Comparison of ENCODE assay signal across 11 cellular contexts in the genomic region with DNA sequence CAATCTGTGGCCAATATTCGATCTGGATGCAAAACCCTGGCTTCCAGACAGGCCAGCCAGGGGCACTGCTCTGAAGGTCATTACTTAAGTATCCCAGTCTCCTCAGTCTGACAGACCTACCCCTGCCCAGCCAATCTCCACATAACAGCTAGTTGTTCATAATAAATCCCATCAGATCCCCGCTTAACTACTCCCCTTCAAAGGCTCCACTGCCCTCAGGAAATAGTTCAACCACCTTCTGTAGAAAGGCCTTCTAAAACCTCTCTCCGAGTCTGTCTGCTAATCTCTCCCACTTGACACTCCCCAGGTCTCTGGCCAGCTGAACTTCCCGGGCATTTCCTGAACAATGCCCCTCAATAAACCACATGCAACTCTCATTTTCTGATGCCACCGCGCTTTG. TPM values are rescaled to one million over a fixed set of nuclear protein-coding genes. Genes with fewer than 3 reads are reported as not detected.
A peak's percentile ranks its signal among the peaks of the same experiment; 100 is the strongest.
DNase-seq lines count a peak whose midpoint lies in the region; ATAC-seq, FAIRE-seq and TF ChIP-seq lines count a peak whose summit lies in the region.
"Had no signal": no experiment of that assay in that cellular context is flagged by ENCODE, and none has a peak within 500 bp of the region (broad histone marks: within the 10 kb centered on the region; RNA-seq: fewer than 3 reads in every experiment).

No MANE protein-coding gene starts in this region.

- H3K9me1 ChIP-seq in endothelial cell of umbilical vein (replicated peaks; ENCODE audit: control insufficient read depth, extremely low read depth, insufficient read depth, low read length): no peaks in the 10 kb centered on the region

- dilution Hi-C loops in endothelial cell of umbilical vein (cut with MboI; ENCODE audit: extremely low pct_ligation_motif_present, low sequenced_read_pairs): no loop called here

- BruUV-seq in Panc1 (replicated peaks; lab: Mats Ljungman, UMichigan) (no TSS peak), endothelial cell of umbilical vein (replicated peaks; lab: Mats Ljungman, UMichigan) (no TSS peak)

- H3K4me3 ChIP-seq in cardiac muscle cell (no peak overlapping the region), Panc1 (ENCODE audit: low read depth in 2 of 2, low read length in 2 of 2) (peak overlapping the region in 1 of 2 experiments; percentile 46; a peak in 3 of 4 replicates), endothelial cell of umbilical vein (replicated peaks in 1 of 3; ENCODE audit: insufficient read depth in 1 of 3, low read depth in 1 of 3, low read length in 3 of 3) (peak overlapping the region in 1 of 3 experiments; percentile 22)

- CTCF ChIA-PET in Panc1 (lab: Charles Lee) (interaction anchor here (0.6 kb wide), 1 partner anchor 11 kb away, joined by 3 read pairs; no protein-coding TSS in a partner anchor), endothelial cell of umbilical vein (lab: Charles Lee) (interaction anchor here (0.6 to 2.7 kb wide), 3 partner anchors 11 to 31 kb away, joined by 3 to 23 read pairs (median 3); no protein-coding TSS in a partner anchor)

- peak overlapping the region; percentile 75 for H3K4me2 ChIP-seq in endothelial cell of umbilical vein (ENCODE audit: insufficient read depth, low read length)

- H3K4me1 Mint-ChIP-seq in type B pancreatic cell (ENCODE audit: unreplicated experiment): peaks cover 30% of the 10 kb centered on the region

- peak overlapping the region; percentile 25 for H3K4me3 Mint-ChIP-seq in type B pancreatic cell

- POLR2A ChIA-PET in Panc1 (lab: Charles Lee) (no interaction called here), endothelial cell of umbilical vein (lab: Charles Lee) (interaction anchor here (0.5 kb wide), 1 partner anchor 36 kb away, joined by 3 read pairs; no protein-coding TSS in a partner anchor)

- H3K36me3 ChIP-seq in cardiac muscle cell (peaks cover 1% of the 10 kb centered on the region), Panc1 (ENCODE audit: control insufficient read depth, insufficient read depth, low read length) (peaks cover 5% of the 10 kb centered on the region), endothelial cell of umbilical vein (ENCODE audit: control insufficient read depth in 2 of 2, extremely low read depth in 1 of 2, insufficient read depth in 2 of 2, low read length in 2 of 2) (peaks cover 0 to 4% of the 10 kb centered on the region in 2 experiments)

- no peak for TF ChIP-seq CTCF in cardiac muscle cell (IDR thresholded peaks at IDR 0.05; ENCODE audit: low read depth, low read length)
- no peak for TF ChIP-seq CTCF in Panc1 (IDR thresholded peaks at IDR 0.05)
- TF ChIP-seq CTCF in endothelial cell of umbilical vein (IDR thresholded peaks at IDR 0.05; ENCODE audit: extremely low read depth in 1 of 2, insufficient read depth in 1 of 2, low read depth in 1 of 2, low read length in 2 of 2): no peak
- TF ChIP-seq CTCF in type B pancreatic cell (conservative IDR thresholded peaks at IDR 0.05): no peak

- peak overlapping the region; percentile 59 for H3K27ac ChIP-seq in cardiac muscle cell
- peak overlapping the region; percentile 82 for H3K27ac ChIP-seq in Panc1 (ENCODE audit: low read length)
- H3K27ac ChIP-seq in endothelial cell of umbilical vein (ENCODE audit: insufficient read depth, low read depth, low read length): peak overlapping the region; percentile 30

- DNase-seq in cardiac muscle cell (ENCODE audit: low read depth in 1 of 2, low spot score in 1 of 2) (peak; percentile 27 to 61), left cardiac atrium (no peak), Panc1 (ENCODE audit: low read depth, low spot score) (no peak), endothelial cell of umbilical vein (ENCODE audit: low read depth, low spot score) (peak; percentile 56), type B pancreatic cell (ENCODE audit: extremely low spot score, unreplicated experiment) (no peak), NCI-H187 (lab: John Stamatoyannopoulos, UW) (no peak)
- DNase-seq: activated CD4-positive, alpha-beta T cell treated with anti-CD3 and anti-CD28 coated beads, Interleukin-2, amount 50 U/mL, for 4 hours; aorta had no signal

- TF ChIP-seq POLR2A in endothelial cell of umbilical vein (IDR thresholded peaks at IDR 0.05; ENCODE audit: low read depth, low read length): no peak

- H3K9me3 ChIP-seq in cardiac muscle cell (ENCODE audit: low read depth): no peaks in the 10 kb centered on the region
- no peaks in the 10 kb centered on the region for H3K9me3 ChIP-seq in Panc1 (ENCODE audit: control insufficient read depth, insufficient read depth, low read depth, low read length)
- H3K9me3 ChIP-seq in endothelial cell of umbilical vein (replicated peaks; ENCODE audit: control insufficient read depth, insufficient read depth, low read length): no peaks in the 10 kb centered on the region

- peak overlapping the region; percentile 39 for H3K9ac ChIP-seq in endothelial cell of umbilical vein (replicated peaks; ENCODE audit: extremely low read depth, insufficient read depth, low read length)

- peak; percentile 83 for FAIRE-seq in endothelial cell of umbilical vein (lab: Jason Lieb, UNC)

- no peaks in the 10 kb centered on the region for H3K9me3 Mint-ChIP-seq in type B pancreatic cell

- H3K27ac Mint-ChIP-seq in type B pancreatic cell: peak overlapping the region; percentile 88

- ATAC-seq in left cardiac atrium (no peak), Panc1 (peak; percentile 64), GM18502 (IDR thresholded peaks at IDR 0.05; ENCODE audit: poor library complexity, unreplicated experiment) (no peak), GM18907 (IDR thresholded peaks at IDR 0.05; ENCODE audit: unreplicated experiment) (no peak)
- ATAC-seq: left lobe of liver had no signal

- peaks cover 8% of the 10 kb centered on the region for H3K36me3 Mint-ChIP-seq in type B pancreatic cell

- intact Hi-C loops in left cardiac atrium (cut with DNase I) (no loop called here), Panc1 (cut with micrococcal nuclease; ENCODE audit: unreplicated experiment) (no loop called here), endothelial cell of umbilical vein (cut with micrococcal nuclease) (no loop called here)

- H3K4me1 ChIP-seq in cardiac muscle cell (ENCODE audit: low read depth) (peaks cover 15% of the 10 kb centered on the region), Panc1 (ENCODE audit: control insufficient read depth, insufficient read depth, low read length) (peaks cover 46% of the 10 kb centered on the region), endothelial cell of umbilical vein (ENCODE audit: control insufficient read depth, extremely low read depth, insufficient read depth, low read length) (peaks cover 26% of the 10 kb centered on the region)

- H4K20me1 ChIP-seq in endothelial cell of umbilical vein (replicated peaks; ENCODE audit: control insufficient read depth, extremely low read depth, insufficient read depth, low read length): no peaks in the 10 kb centered on the region

- peaks cover 97% of the 10 kb centered on the region for H3K79me2 ChIP-seq in endothelial cell of umbilical vein (ENCODE audit: control insufficient read depth, insufficient read depth, low read length)

- in situ Hi-C loops in Panc1 (cut with HindIII; ENCODE audit: low pct_unique_long_range_greater_than_20kb, low sequenced_read_pairs): no loop called here

- H2AFZ ChIP-seq in endothelial cell of umbilical vein (ENCODE audit: low read depth, low read length): peak overlapping the region; percentile 55

- H3K27me3 ChIP-seq in cardiac muscle cell (no peaks in the 10 kb centered on the region), Panc1 (ENCODE audit: control insufficient read depth, insufficient read depth, low read length) (no peaks in the 10 kb centered on the region), endothelial cell of umbilical vein (ENCODE audit: control insufficient read depth in 2 of 2, insufficient read depth in 2 of 2, low read length in 2 of 2) (no peaks in the 10 kb centered on the region)

- no peaks in the 10 kb centered on the region for H3K27me3 Mint-ChIP-seq in type B pancreatic cell

RNA-seq across cellular contexts. Expression of gene PRC1, which starts 6.1 kb away (rescaled TPM):
- total RNA-seq in cardiac muscle cell (25.5 and 209 TPM in 2 replicates), left cardiac atrium (1 to 10 TPM; 6.2 to 6.9 TPM), Panc1 (2021; ENCODE audit: unreplicated experiment) (228 TPM), endothelial cell of umbilical vein (171 and 185 TPM in 2 replicates), type B pancreatic cell (ENCODE audit: low replicate concordance) (54.6 and 101 TPM in 2 replicates)
- polyA plus RNA-seq in cardiac muscle cell (20.1 and 131 TPM in 2 replicates), endothelial cell of umbilical vein (270 and 280 TPM in 2 replicates)
- 134 TPM for polyA plus RNA-seq in Panc1 (2012; ENCODE audit: insufficient read length)
- polyA plus RNA-seq in endothelial cell of umbilical vein (2011; cell fraction: cytosol; rRNA removed): 182 and 231 TPM in 2 replicates
- 393 and 538 TPM in 2 replicates for polyA plus RNA-seq in endothelial cell of umbilical vein (2011; cell fraction: nucleus; rRNA removed)
- polyA plus RNA-seq in endothelial cell of umbilical vein (2012): 76.1 and 156 TPM in 2 replicates
- polyA minus RNA-seq in endothelial cell of umbilical vein: 235 and 275 TPM in 2 replicates
- 256 TPM for polyA minus RNA-seq in endothelial cell of umbilical vein (2011; cell fraction: cytosol; rRNA and poly(A)+ RNA removed)
- polyA minus RNA-seq in endothelial cell of umbilical vein (2011; cell fraction: nucleus; rRNA and poly(A)+ RNA removed): 92.1 and 129 TPM in 2 replicates

RNA-seq across cellular contexts. Expression of gene RCCD1, which starts 33.6 kb away (rescaled TPM):
- total RNA-seq in cardiac muscle cell (18.6 and 43.0 TPM in 2 replicates), left cardiac atrium (10 to 100 TPM in 1 of 2 donors, 1 to 10 TPM in 1; 8.4 to 10.6 TPM), Panc1 (2021; ENCODE audit: unreplicated experiment) (23.6 TPM), endothelial cell of umbilical vein (13.3 and 15.3 TPM in 2 replicates), type B pancreatic cell (ENCODE audit: low replicate concordance) (14.0 and 20.3 TPM in 2 replicates)
- polyA plus RNA-seq in cardiac muscle cell (32.8 and 50.6 TPM in 2 replicates), endothelial cell of umbilical vein (7.7 and 8.8 TPM in 2 replicates)
- polyA plus RNA-seq in Panc1 (2012; ENCODE audit: insufficient read length): 28.6 TPM
- 8.2 and 10.1 TPM in 2 replicates for polyA plus RNA-seq in endothelial cell of umbilical vein (2011; cell fraction: cytosol; rRNA removed)
- polyA plus RNA-seq in endothelial cell of umbilical vein (2011; cell fraction: nucleus; rRNA removed): 34.0 and 38.4 TPM in 2 replicates
- 8.9 and 9.4 TPM in 2 replicates for polyA plus RNA-seq in endothelial cell of umbilical vein (2012)
- 5.9 and 6.5 TPM in 2 replicates for polyA minus RNA-seq in endothelial cell of umbilical vein
- polyA minus RNA-seq in endothelial cell of umbilical vein (2011; cell fraction: cytosol; rRNA and poly(A)+ RNA removed): 19.8 TPM
- 4.4 and 6.0 TPM in 2 replicates for polyA minus RNA-seq in endothelial cell of umbilical vein (2011; cell fraction: nucleus; rRNA and poly(A)+ RNA removed)

RNA-seq across cellular contexts. Expression of gene VPS33B, which starts 34.1 kb away (rescaled TPM):
- total RNA-seq in cardiac muscle cell: 5.2 and 18.7 TPM in 2 replicates
- 13.3 and 17.2 TPM in 2 replicates for polyA plus RNA-seq in cardiac muscle cell
- 1 to 10 TPM; 8.7 to 8.8 TPM for total RNA-seq in left cardiac atrium
- total RNA-seq in Panc1 (2021; ENCODE audit: unreplicated experiment): 16.3 TPM
- polyA plus RNA-seq in Panc1 (2012; ENCODE audit: insufficient read length): 17.2 TPM
- total RNA-seq in endothelial cell of umbilical vein: 14.2 and 14.7 TPM in 2 replicates
- 10.4 and 11.8 TPM in 2 replicates for polyA plus RNA-seq in endothelial cell of umbilical vein
- polyA plus RNA-seq in endothelial cell of umbilical vein (2011; cell fraction: cytosol; rRNA removed): 10.1 and 10.4 TPM in 2 replicates
- polyA plus RNA-seq in endothelial cell of umbilical vein (2011; cell fraction: nucleus; rRNA removed): 40.8 and 46.5 TPM in 2 replicates
- 16.4 and 17.4 TPM in 2 replicates for polyA plus RNA-seq in endothelial cell of umbilical vein (2012)
- polyA minus RNA-seq in endothelial cell of umbilical vein: 12.9 and 17.7 TPM in 2 replicates
- polyA minus RNA-seq in endothelial cell of umbilical vein (2011; cell fraction: cytosol; rRNA and poly(A)+ RNA removed): 6.8 TPM
- 9.3 and 14.6 TPM in 2 replicates for polyA minus RNA-seq in endothelial cell of umbilical vein (2011; cell fraction: nucleus; rRNA and poly(A)+ RNA removed)
- total RNA-seq in type B pancreatic cell (ENCODE audit: low replicate concordance): 20.2 and 25.5 TPM in 2 replicates

RNA-seq across cellular contexts. Expression of gene UNC45A, which starts 53.2 kb away (rescaled TPM):
- total RNA-seq in cardiac muscle cell (61.8 and 68.2 TPM in 2 replicates), left cardiac atrium (10 to 100 TPM; 27.3 to 29.5 TPM), Panc1 (2021; ENCODE audit: unreplicated experiment) (84.4 TPM), endothelial cell of umbilical vein (106 and 108 TPM in 2 replicates), type B pancreatic cell (ENCODE audit: low replicate concordance) (78.9 and 80.2 TPM in 2 replicates)
- polyA plus RNA-seq in cardiac muscle cell (52.5 and 61.1 TPM in 2 replicates), endothelial cell of umbilical vein (103 and 111 TPM in 2 replicates)
- 124 TPM for polyA plus RNA-seq in Panc1 (2012; ENCODE audit: insufficient read length)
- 85.2 and 85.7 TPM in 2 replicates for polyA plus RNA-seq in endothelial cell of umbilical vein (2011; cell fraction: cytosol; rRNA removed)
- polyA plus RNA-seq in endothelial cell of umbilical vein (2011; cell fraction: nucleus; rRNA removed): 175 and 176 TPM in 2 replicates
- polyA plus RNA-seq in endothelial cell of umbilical vein (2012): 80.0 and 83.1 TPM in 2 replicates
- polyA minus RNA-seq in endothelial cell of umbilical vein: 108 and 130 TPM in 2 replicates
- 56.5 TPM for polyA minus RNA-seq in endothelial cell of umbilical vein (2011; cell fraction: cytosol; rRNA and poly(A)+ RNA removed)
- 45.1 and 71.0 TPM in 2 replicates for polyA minus RNA-seq in endothelial cell of umbilical vein (2011; cell fraction: nucleus; rRNA and poly(A)+ RNA removed)

RNA-seq across cellular contexts. Expression of gene HDDC3, which starts 55.9 kb away (rescaled TPM):
- total RNA-seq in cardiac muscle cell (31.2 and 32.5 TPM in 2 replicates), left cardiac atrium (10 to 100 TPM; 12.2 to 17.1 TPM), Panc1 (2021; ENCODE audit: unreplicated experiment) (5.3 TPM), endothelial cell of umbilical vein (12.3 and 16.0 TPM in 2 replicates), type B pancreatic cell (ENCODE audit: low replicate concordance) (16.8 and 18.9 TPM in 2 replicates)
- polyA plus RNA-seq in cardiac muscle cell (22.5 and 24.9 TPM in 2 replicates), endothelial cell of umbilical vein (20.2 and 21.8 TPM in 2 replicates)
- 7.9 TPM for polyA plus RNA-seq in Panc1 (2012; ENCODE audit: insufficient read length)
- polyA plus RNA-seq in endothelial cell of umbilical vein (2011; cell fraction: cytosol; rRNA removed): 18.9 and 19.0 TPM in 2 replicates
- polyA plus RNA-seq in endothelial cell of umbilical vein (2011; cell fraction: nucleus; rRNA removed): 10.1 and 11.8 TPM in 2 replicates
- polyA plus RNA-seq in endothelial cell of umbilical vein (2012): 13.1 and 15.1 TPM in 2 replicates
- polyA minus RNA-seq in endothelial cell of umbilical vein: 12.8 TPM in 2 replicates
- 13.5 TPM for polyA minus RNA-seq in endothelial cell of umbilical vein (2011; cell fraction: cytosol; rRNA and poly(A)+ RNA removed)
- 3.1 and 3.9 TPM in 2 replicates for polyA minus RNA-seq in endothelial cell of umbilical vein (2011; cell fraction: nucleus; rRNA and poly(A)+ RNA removed)

Comparison
In these comparisons a context has a peak if more than half of its experiments do, and no peak if none do; other contexts are left out.
1. DNase-seq: peak in cardiac muscle cell (2 of 2) and endothelial cell of umbilical vein (single experiment); none in left cardiac atrium (single experiment), Panc1 (single experiment), type B pancreatic cell (single experiment) and NCI-H187 (0 of 2).
2. H3K27ac ChIP-seq: peak in every context shown above with its lines; median percentile 82 in Panc1; 59 in cardiac muscle cell; 30 in endothelial cell of umbilical vein.